Comparison of ENCODE assay signal across 13 cellular contexts in genomic region chr9:134444040-134444315, GRCh38.
DNase-seq lines count a peak whose midpoint lies in the region; ATAC-seq, FAIRE-seq and TF ChIP-seq lines count a peak whose summit lies in the region.
"Had no signal": no experiment of that assay in that cellular context is flagged by ENCODE, and none has a peak within 500 bp of the region (broad histone marks: within the 10 kb centered on the region; RNA-seq: fewer than 3 reads in every experiment).

No MANE protein-coding gene starts in this region.

- no TSS peak for BruUV-seq in HCT116 (replicated peaks; lab: Mats Ljungman, UMichigan)

- no peak for TF ChIP-seq EP300 in A549 (IDR thresholded peaks at IDR 0.05)

- H2AFZ ChIP-seq in HCT116 (ENCODE audit: low read depth, low read length, poor library complexity, severe bottlenecking) = no peak overlapping the region

- 79% methylated on average over 2 of the region's 2 CpGs for WGBS in A549 (ENCODE audit: missing lambda C conversion rate)

- no peaks in the 10 kb centered on the region for H4K20me1 ChIP-seq in HCT116 (ENCODE audit: insufficient read depth)

- DNase-seq in A549 (ENCODE audit: low read depth in 1 of 2, low spot score in 1 of 2) (no peak), HCT116 (ENCODE audit: low read depth, low spot score) (no peak), epidermal melanocyte (ENCODE audit: insufficient read length, low spot score) (no peak), GF-D8 (lab: John Stamatoyannopoulos, UW) (no peak)
- DNase-seq in activated naive CD4-positive, alpha-beta T cell (lab: John Stamatoyannopoulos, UW) = no peak

- H3K4me3 ChIP-seq in A549 = no peak overlapping the region
- H3K4me3 ChIP-seq in HCT116 (replicated peaks in 1 of 2; ENCODE audit: low read depth in 1 of 2, low read length in 2 of 2) = no peak overlapping the region
- H3K4me3 ChIP-seq in neutrophil (ENCODE audit: low read depth in 1 of 2, low read length in 1 of 2) = peak overlapping the region; percentile 38 to 47
- H3K4me3 ChIP-seq: ascending aorta, prostate gland, uterus had no signal

- FAIRE-seq in A549 (lab: Jason Lieb, UNC) = no peak
- FAIRE-seq: frontal cortex, small intestine had no signal

- POLR2A ChIA-PET in A549 (lab: Yijun Ruan, JAX) (interaction anchor here (1.2 kb wide), 1 partner anchor 119 kb away, joined by 5 read pairs; no protein-coding TSS in a partner anchor), HCT116 (lab: Charles Lee) (no interaction called here)

- H3K4me2 ChIP-seq in A549 (peak overlapping the region; percentile 63), HCT116 (ENCODE audit: low read length) (peak overlapping the region; percentile 50)

- no peak overlapping the region for H3K9ac ChIP-seq in HCT116 (ENCODE audit: low read length)

- RAD21 ChIA-PET in HCT116 (lab: Charles Lee; ENCODE audit: low non-redundant PET in 1 of 2, low total read pairs in 2 of 2, uncharacterized antibody in 2 of 2, unreplicated experiment in 2 of 2) = interaction anchor here (1.2 to 2.4 kb wide), 6 partner anchors 65 to 273 kb away, joined by 3 to 10 read pairs (median 5); no protein-coding TSS in a partner anchor

- TF ChIP-seq CTCF in A549 (IDR thresholded peaks at IDR 0.05) (no peak), HCT116 (IDR thresholded peaks at IDR 0.05 in 2 of 3, conservative IDR thresholded peaks at IDR 0.05 in 1 of 3; ENCODE audit: borderline replicate concordance in 1 of 3, insufficient read depth in 1 of 3, low read depth in 2 of 3, low read length in 2 of 3) (no peak), neutrophil (IDR thresholded peaks at IDR 0.05) (no peak)

- H3K27ac ChIP-seq in A549 = peak overlapping the region; percentile 72 to 82
- peak overlapping the region; percentile 13; the same call in 1 of the 2 replicates for H3K27ac ChIP-seq in HCT116 (ENCODE audit: low read depth, low read length)
- peak overlapping the region; percentile 14 for H3K27ac ChIP-seq in cingulate gyrus (ENCODE audit: low read depth, low read length)
- H3K27ac ChIP-seq in neutrophil = peak overlapping the region; percentile 88
- H3K27ac ChIP-seq: ascending aorta, prostate gland, uterus had no signal

- ATAC-seq in A549 (0 out of 6 replicates have a peak, but pooled peaks of 1 of the 2 experiments have one; percentile 1), HCT116 (no peak), GM18517 (IDR thresholded peaks at IDR 0.05; ENCODE audit: unreplicated experiment) (no peak)

- peaks cover 14% of the 10 kb centered on the region for H3K9me3 ChIP-seq in A549
- peaks cover 0 to 11% of the 10 kb centered on the region in 2 experiments; a peak in 2 of 4 replicates for H3K9me3 ChIP-seq in HCT116 (ENCODE audit: control insufficient read depth in 1 of 2, insufficient read depth in 1 of 2, low read depth in 1 of 2, low read length in 2 of 2)
- peaks cover 11% of the 10 kb centered on the region for H3K9me3 ChIP-seq in neutrophil
- H3K9me3 ChIP-seq: prostate gland, uterus had no signal

- H3K9me2 ChIP-seq in HCT116 (ENCODE audit: insufficient read depth) = no peaks in the 10 kb centered on the region

- H3K36me3 ChIP-seq in HCT116 (ENCODE audit: control insufficient read depth in 1 of 2, insufficient read depth in 2 of 2, low read length in 2 of 2) = no peaks in the 10 kb centered on the region
- peaks cover 12% of the 10 kb centered on the region for H3K36me3 ChIP-seq in neutrophil
- H3K36me3 ChIP-seq: prostate gland, uterus had no signal

- H3K27me3 ChIP-seq in HCT116 (ENCODE audit: insufficient read depth, low read length) (no peaks in the 10 kb centered on the region), neutrophil (peaks cover 31% of the 10 kb centered on the region)
- H3K27me3 ChIP-seq: ascending aorta, uterus had no signal

- no peaks in the 10 kb centered on the region for H3K79me2 ChIP-seq in HCT116 (ENCODE audit: insufficient read depth, low read length)

- no peak for TF ChIP-seq RAD21 in A549 (conservative IDR thresholded peaks at IDR 0.05 in 1 of 2, IDR thresholded peaks at IDR 0.05 in 1 of 2)
- no peak for TF ChIP-seq RAD21 in HCT116 (IDR thresholded peaks at IDR 0.05; ENCODE audit: low read depth)

- CTCF ChIA-PET in A549 (lab: Yijun Ruan, JAX) (interaction anchor here (0.6 to 4.5 kb wide), 64 partner anchors 9 to 335 kb away, joined by 3 to 178 read pairs (median 7); partner anchors contain the start of gene RNU6ATAC), HCT116 (lab: Charles Lee) (interaction anchor here (1.2 to 2.5 kb wide), 8 partner anchors 11 to 279 kb away, joined by 4 to 29 read pairs (median 8); partner anchors contain the start of gene RNU6ATAC)

- TF ChIP-seq POLR2A in A549 (IDR thresholded peaks at IDR 0.05; ENCODE audit: low read length) (no peak), HCT116 (IDR thresholded peaks at IDR 0.05; ENCODE audit: borderline replicate concordance, extremely low read depth, insufficient read depth, insufficient read length) (no peak)

- H3K4me1 ChIP-seq in A549 (peaks cover 13% of the 10 kb centered on the region), HCT116 (ENCODE audit: control insufficient read depth in 1 of 2, insufficient read depth in 2 of 2, low read length in 2 of 2) (peaks cover 6 to 8% of the 10 kb centered on the region in 2 experiments; a peak in 3 of 4 replicates), neutrophil (ENCODE audit: control insufficient read depth in 1 of 2, insufficient read depth in 1 of 2, low read depth in 1 of 2, low read length in 1 of 2) (peaks cover 26 to 41% of the 10 kb centered on the region in 2 experiments)

- intact Hi-C loops in HCT116 (cut with micrococcal nuclease) = loop anchor here (5.0 kb wide), 1 partner anchor 122 kb away; no protein-coding TSS in a partner anchor

TF ChIP-seq in A549, 52 proteins besides CTCF, POLR2A, EP300 and RAD21:
- TF ChIP-seq HDAC2 (IDR thresholded peaks at IDR 0.05) (no peak), ZFP36 (IDR thresholded peaks at IDR 0.05; ENCODE audit: borderline replicate concordance, partially characterized antibody) (no peak), KDM1A (IDR thresholded peaks at IDR 0.05; ENCODE audit: low read depth) (no peak), KDM5A (IDR thresholded peaks at IDR 0.05) (no peak), NPAS2 (CRISPR knock-in tag; IDR thresholded peaks at IDR 0.05; ENCODE audit: borderline replicate concordance) (no peak), HOXA7 (CRISPR knock-in tag; IDR thresholded peaks at IDR 0.05) (no peak)

TF ChIP-seq in HCT116, 20 proteins besides CTCF, POLR2A, EP300 and RAD21 (continues in another document):
- TF ChIP-seq JUND (IDR thresholded peaks at IDR 0.05) = no peak
- TF ChIP-seq ZNF274 (IDR thresholded peaks at IDR 0.05; ENCODE audit: low read depth, low read length) = no peak
- TF ChIP-seq SP1 (IDR thresholded peaks at IDR 0.05; ENCODE audit: low read depth) = no peak
- TF ChIP-seq ZBTB33 (IDR thresholded peaks at IDR 0.05; ENCODE audit: extremely low read depth, insufficient replicate concordance, low read length) = no peak
- no peak for TF ChIP-seq EZH2 (IDR thresholded peaks at IDR 0.05)
- TF ChIP-seq, protein P1, sequence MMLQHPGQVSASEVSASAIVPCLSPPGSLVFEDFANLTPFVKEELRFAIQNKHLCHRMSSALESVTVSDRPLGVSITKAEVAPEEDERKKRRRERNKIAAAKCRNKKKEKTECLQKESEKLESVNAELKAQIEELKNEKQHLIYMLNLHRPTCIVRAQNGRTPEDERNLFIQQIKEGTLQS (IDR thresholded peaks at IDR 0.05) = no peak
- TF ChIP-seq, protein P2, sequence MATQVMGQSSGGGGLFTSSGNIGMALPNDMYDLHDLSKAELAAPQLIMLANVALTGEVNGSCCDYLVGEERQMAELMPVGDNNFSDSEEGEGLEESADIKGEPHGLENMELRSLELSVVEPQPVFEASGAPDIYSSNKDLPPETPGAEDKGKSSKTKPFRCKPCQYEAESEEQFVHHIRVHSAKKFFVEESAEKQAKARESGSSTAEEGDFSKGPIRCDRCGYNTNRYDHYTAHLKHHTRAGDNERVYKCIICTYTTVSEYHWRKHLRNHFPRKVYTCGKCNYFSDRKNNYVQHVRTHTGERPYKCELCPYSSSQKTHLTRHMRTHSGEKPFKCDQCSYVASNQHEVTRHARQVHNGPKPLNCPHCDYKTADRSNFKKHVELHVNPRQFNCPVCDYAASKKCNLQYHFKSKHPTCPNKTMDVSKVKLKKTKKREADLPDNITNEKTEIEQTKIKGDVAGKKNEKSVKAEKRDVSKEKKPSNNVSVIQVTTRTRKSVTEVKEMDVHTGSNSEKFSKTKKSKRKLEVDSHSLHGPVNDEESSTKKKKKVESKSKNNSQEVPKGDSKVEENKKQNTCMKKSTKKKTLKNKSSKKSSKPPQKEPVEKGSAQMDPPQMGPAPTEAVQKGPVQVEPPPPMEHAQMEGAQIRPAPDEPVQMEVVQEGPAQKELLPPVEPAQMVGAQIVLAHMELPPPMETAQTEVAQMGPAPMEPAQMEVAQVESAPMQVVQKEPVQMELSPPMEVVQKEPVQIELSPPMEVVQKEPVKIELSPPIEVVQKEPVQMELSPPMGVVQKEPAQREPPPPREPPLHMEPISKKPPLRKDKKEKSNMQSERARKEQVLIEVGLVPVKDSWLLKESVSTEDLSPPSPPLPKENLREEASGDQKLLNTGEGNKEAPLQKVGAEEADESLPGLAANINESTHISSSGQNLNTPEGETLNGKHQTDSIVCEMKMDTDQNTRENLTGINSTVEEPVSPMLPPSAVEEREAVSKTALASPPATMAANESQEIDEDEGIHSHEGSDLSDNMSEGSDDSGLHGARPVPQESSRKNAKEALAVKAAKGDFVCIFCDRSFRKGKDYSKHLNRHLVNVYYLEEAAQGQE (IDR thresholded peaks at IDR 0.05; ENCODE audit: low read depth) = no peak
- no peak for TF ChIP-seq ZFX (IDR thresholded peaks at IDR 0.05)
- no peak for TF ChIP-seq EZH2phosphoT487 (IDR thresholded peaks at IDR 0.05; ENCODE audit: borderline replicate concordance)
- TF ChIP-seq YY1 (IDR thresholded peaks at IDR 0.05; ENCODE audit: extremely low read depth, insufficient replicate concordance, low read depth, low read length) = no peak
- no peak for TF ChIP-seq POLR2AphosphoS5 (IDR thresholded peaks at IDR 0.05; ENCODE audit: low read depth, low read length)

Comparison
In these comparisons a context has a peak if more than half of its experiments do, and no peak if none do; other contexts are left out.
1. H3K27ac ChIP-seq: peak in every context shown above with its lines; median percentile 88 in neutrophil; 77 in A549; 14 in cingulate gyrus; 13 in HCT116.
2. H3K4me3 ChIP-seq: peak in neutrophil (2 of 2); none in A549 (single experiment) and HCT116 (0 of 2).